ENCODE assay signal across 1 cellular context in the genomic region with DNA sequence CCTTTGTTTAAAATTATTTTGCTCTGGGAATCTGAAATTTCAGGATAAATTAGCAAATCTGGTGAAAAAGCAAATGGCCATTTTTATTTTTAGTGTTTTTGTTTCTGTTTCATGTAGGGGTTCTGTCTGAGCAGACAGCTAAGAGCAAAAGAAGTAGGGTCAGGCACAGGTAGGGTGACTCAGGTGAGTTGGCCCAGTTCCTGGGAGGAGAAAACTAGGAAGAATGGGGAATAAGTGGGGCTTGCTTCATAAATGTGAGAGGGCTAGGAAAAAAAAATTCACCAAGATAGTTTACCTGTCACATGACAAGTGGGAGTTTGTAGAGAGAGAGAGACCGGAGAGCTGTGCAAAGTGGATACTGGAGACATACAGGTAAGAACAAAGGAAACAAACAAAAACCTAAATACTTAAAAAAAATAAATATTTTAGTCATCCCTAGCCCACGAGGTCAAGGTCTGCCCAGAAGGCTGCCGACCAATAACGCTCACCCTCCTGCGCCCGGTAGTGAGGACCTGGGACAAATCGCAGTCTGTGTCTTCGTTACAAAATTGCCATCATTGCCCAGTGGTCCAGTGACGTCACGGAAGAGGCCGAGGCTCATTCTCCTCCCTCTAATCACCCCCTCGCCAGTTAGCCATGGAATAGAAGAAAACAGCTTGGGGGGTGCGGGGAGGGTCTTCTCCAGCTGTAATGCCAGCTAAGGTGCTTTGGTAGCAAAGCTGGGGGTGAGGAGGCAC.
TF ChIP-seq lines count a peak whose summit lies in the region.

No MANE protein-coding gene starts in this region.

TF ChIP-seq in H1, 55 proteins besides CTCF, POLR2A, EP300 and RAD21:
- TF ChIP-seq CBX8 (IDR thresholded peaks at IDR 0.05; ENCODE audit: borderline replicate concordance, low read depth, low read length) (no peak), BRCA1 (IDR thresholded peaks at IDR 0.05; ENCODE audit: low read depth, low read length) (no peak), GTF2F1 (IDR thresholded peaks at IDR 0.05; ENCODE audit: borderline replicate concordance, low read depth, low read length) (no peak), CBX5 (IDR thresholded peaks at IDR 0.05; ENCODE audit: low read depth, low read length) (no peak), KDM1A (IDR thresholded peaks at IDR 0.05; ENCODE audit: borderline replicate concordance, low read length) (no peak), CREB1 (IDR thresholded peaks at IDR 0.05) (no peak; the same call in 1 of the 2 replicates), HDAC2 (IDR thresholded peaks at IDR 0.05; ENCODE audit: borderline replicate concordance in 1 of 2, low read depth in 2 of 2, low read length in 2 of 2) (no peak), RNF2 (IDR thresholded peaks at IDR 0.05; ENCODE audit: borderline replicate concordance, low read depth, low read length, missing control alignments, poor library complexity, severe bottlenecking) (no peak), TAF1 (IDR thresholded peaks at IDR 0.05; ENCODE audit: low read depth, low read length) (no peak), CHD1 (IDR thresholded peaks at IDR 0.05; ENCODE audit: low read depth, low read length) (no peak), KDM5A (IDR thresholded peaks at IDR 0.05; ENCODE audit: low read length) (no peak), ASH2L (IDR thresholded peaks at IDR 0.05; ENCODE audit: low read length) (no peak), BCL11A (IDR thresholded peaks at IDR 0.05; ENCODE audit: low read depth in 2 of 2, low read length in 2 of 2) (no peak), GABPA (IDR thresholded peaks at IDR 0.05; ENCODE audit: borderline replicate concordance, insufficient read depth, low read length) (no peak), CEBPB (IDR thresholded peaks at IDR 0.05; ENCODE audit: low read depth, low read length) (no peak), TCF12 (IDR thresholded peaks at IDR 0.05; ENCODE audit: low read depth, low read length) (no peak), CHD2 (IDR thresholded peaks at IDR 0.05; ENCODE audit: low read length) (no peak)
- TF ChIP-seq, protein P1, sequence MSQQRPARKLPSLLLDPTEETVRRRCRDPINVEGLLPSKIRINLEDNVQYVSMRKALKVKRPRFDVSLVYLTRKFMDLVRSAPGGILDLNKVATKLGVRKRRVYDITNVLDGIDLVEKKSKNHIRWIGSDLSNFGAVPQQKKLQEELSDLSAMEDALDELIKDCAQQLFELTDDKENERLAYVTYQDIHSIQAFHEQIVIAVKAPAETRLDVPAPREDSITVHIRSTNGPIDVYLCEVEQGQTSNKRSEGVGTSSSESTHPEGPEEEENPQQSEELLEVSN (IDR thresholded peaks at IDR 0.05): no peak; the same call in 1 of the 2 replicates
- TF ChIP-seq, protein P2, sequence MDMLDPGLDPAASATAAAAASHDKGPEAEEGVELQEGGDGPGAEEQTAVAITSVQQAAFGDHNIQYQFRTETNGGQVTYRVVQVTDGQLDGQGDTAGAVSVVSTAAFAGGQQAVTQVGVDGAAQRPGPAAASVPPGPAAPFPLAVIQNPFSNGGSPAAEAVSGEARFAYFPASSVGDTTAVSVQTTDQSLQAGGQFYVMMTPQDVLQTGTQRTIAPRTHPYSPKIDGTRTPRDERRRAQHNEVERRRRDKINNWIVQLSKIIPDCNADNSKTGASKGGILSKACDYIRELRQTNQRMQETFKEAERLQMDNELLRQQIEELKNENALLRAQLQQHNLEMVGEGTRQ (IDR thresholded peaks at IDR 0.05; ENCODE audit: low read length): no peak
- TF ChIP-seq, protein P3, sequence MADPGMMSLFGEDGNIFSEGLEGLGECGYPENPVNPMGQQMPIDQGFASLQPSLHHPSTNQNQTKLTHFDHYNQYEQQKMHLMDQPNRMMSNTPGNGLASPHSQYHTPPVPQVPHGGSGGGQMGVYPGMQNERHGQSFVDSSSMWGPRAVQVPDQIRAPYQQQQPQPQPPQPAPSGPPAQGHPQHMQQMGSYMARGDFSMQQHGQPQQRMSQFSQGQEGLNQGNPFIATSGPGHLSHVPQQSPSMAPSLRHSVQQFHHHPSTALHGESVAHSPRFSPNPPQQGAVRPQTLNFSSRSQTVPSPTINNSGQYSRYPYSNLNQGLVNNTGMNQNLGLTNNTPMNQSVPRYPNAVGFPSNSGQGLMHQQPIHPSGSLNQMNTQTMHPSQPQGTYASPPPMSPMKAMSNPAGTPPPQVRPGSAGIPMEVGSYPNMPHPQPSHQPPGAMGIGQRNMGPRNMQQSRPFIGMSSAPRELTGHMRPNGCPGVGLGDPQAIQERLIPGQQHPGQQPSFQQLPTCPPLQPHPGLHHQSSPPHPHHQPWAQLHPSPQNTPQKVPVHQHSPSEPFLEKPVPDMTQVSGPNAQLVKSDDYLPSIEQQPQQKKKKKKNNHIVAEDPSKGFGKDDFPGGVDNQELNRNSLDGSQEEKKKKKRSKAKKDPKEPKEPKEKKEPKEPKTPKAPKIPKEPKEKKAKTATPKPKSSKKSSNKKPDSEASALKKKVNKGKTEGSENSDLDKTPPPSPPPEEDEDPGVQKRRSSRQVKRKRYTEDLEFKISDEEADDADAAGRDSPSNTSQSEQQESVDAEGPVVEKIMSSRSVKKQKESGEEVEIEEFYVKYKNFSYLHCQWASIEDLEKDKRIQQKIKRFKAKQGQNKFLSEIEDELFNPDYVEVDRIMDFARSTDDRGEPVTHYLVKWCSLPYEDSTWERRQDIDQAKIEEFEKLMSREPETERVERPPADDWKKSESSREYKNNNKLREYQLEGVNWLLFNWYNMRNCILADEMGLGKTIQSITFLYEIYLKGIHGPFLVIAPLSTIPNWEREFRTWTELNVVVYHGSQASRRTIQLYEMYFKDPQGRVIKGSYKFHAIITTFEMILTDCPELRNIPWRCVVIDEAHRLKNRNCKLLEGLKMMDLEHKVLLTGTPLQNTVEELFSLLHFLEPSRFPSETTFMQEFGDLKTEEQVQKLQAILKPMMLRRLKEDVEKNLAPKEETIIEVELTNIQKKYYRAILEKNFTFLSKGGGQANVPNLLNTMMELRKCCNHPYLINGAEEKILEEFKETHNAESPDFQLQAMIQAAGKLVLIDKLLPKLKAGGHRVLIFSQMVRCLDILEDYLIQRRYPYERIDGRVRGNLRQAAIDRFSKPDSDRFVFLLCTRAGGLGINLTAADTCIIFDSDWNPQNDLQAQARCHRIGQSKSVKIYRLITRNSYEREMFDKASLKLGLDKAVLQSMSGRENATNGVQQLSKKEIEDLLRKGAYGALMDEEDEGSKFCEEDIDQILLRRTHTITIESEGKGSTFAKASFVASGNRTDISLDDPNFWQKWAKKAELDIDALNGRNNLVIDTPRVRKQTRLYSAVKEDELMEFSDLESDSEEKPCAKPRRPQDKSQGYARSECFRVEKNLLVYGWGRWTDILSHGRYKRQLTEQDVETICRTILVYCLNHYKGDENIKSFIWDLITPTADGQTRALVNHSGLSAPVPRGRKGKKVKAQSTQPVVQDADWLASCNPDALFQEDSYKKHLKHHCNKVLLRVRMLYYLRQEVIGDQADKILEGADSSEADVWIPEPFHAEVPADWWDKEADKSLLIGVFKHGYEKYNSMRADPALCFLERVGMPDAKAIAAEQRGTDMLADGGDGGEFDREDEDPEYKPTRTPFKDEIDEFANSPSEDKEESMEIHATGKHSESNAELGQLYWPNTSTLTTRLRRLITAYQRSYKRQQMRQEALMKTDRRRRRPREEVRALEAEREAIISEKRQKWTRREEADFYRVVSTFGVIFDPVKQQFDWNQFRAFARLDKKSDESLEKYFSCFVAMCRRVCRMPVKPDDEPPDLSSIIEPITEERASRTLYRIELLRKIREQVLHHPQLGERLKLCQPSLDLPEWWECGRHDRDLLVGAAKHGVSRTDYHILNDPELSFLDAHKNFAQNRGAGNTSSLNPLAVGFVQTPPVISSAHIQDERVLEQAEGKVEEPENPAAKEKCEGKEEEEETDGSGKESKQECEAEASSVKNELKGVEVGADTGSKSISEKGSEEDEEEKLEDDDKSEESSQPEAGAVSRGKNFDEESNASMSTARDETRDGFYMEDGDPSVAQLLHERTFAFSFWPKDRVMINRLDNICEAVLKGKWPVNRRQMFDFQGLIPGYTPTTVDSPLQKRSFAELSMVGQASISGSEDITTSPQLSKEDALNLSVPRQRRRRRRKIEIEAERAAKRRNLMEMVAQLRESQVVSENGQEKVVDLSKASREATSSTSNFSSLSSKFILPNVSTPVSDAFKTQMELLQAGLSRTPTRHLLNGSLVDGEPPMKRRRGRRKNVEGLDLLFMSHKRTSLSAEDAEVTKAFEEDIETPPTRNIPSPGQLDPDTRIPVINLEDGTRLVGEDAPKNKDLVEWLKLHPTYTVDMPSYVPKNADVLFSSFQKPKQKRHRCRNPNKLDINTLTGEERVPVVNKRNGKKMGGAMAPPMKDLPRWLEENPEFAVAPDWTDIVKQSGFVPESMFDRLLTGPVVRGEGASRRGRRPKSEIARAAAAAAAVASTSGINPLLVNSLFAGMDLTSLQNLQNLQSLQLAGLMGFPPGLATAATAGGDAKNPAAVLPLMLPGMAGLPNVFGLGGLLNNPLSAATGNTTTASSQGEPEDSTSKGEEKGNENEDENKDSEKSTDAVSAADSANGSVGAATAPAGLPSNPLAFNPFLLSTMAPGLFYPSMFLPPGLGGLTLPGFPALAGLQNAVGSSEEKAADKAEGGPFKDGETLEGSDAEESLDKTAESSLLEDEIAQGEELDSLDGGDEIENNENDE (IDR thresholded peaks at IDR 0.05; ENCODE audit: insufficient replicate concordance, low read length): no peak
